8 cellular contexts compared by ENCODE assay signal in genomic region chr7:73433924-73434700, GRCh38. TPM values are rescaled to one million over a fixed set of nuclear protein-coding genes. Genes with fewer than 3 reads are reported as not detected.
DNase-seq lines count a peak whose midpoint lies in the region; ATAC-seq and TF ChIP-seq lines count a peak whose summit lies in the region.

No MANE protein-coding gene starts in this region.

- TF ChIP-seq CTCF in breast epithelium (IDR thresholded peaks at IDR 0.05) = no peak
- TF ChIP-seq CTCF in psoas muscle (IDR thresholded peaks at IDR 0.05) = no peak

- H3K4me1 ChIP-seq in breast epithelium = no peaks in the 10 kb centered on the region
- peaks cover 21% of the 10 kb centered on the region for H3K4me1 ChIP-seq in psoas muscle

- ATAC-seq in activated CD4-positive, CD25-positive, alpha-beta regulatory T cell treated with anti-CD3 and anti-CD28 coated beads, Interleukin-2, amount 50 U/mL, for 24 hours = peak; percentile 19 to 25
- ATAC-seq in HG03095 (IDR thresholded peaks at IDR 0.05; ENCODE audit: unreplicated experiment) = peak; percentile 15
- ATAC-seq in psoas muscle = peak in 1 of 4 donors; percentile 0
- ATAC-seq in HG02973 (IDR thresholded peaks at IDR 0.05; ENCODE audit: unreplicated experiment) = no peak

- H3K27me3 ChIP-seq in breast epithelium (peaks cover 0 to 9% of the 10 kb centered on the region in 2 donors), psoas muscle (ENCODE audit: insufficient read depth in 3 of 3, low read length in 2 of 3) (no peaks in the 10 kb centered on the region)

- TF ChIP-seq POLR2A in breast epithelium (IDR thresholded peaks at IDR 0.05) = no peak

- WGBS in psoas muscle, 3 donors = 38 to 54% (median 40%) methylated on average over 75 to 110 of the region's 110 CpGs

- H3K4me3 ChIP-seq in breast epithelium = peak overlapping the region; percentile 16 to 64 (median 47)
- H3K4me3 ChIP-seq in psoas muscle = peak overlapping the region; percentile 68

- intact Hi-C loops in breast epithelium (cut with DNase I; ENCODE audit: low total_unique reads) = no loop called here
- intact Hi-C loops in psoas muscle (cut with DNase I) = loop anchor here (5.0 kb wide), 2 partner anchors 37 to 42 kb away; no protein-coding TSS in a partner anchor

- no peak for DNase-seq in activated CD4-positive, CD25-positive, alpha-beta regulatory T cell treated with anti-CD3 and anti-CD28 coated beads, Interleukin-2, amount 50 U/mL, for 72 hours
- DNase-seq in breast epithelium (ENCODE audit: low spot score in 2 of 2) (no peak), psoas muscle (no peak), NCI-H128 (lab: John Stamatoyannopoulos, UW; ENCODE audit: unreplicated experiment) (no peak), SIG-M5 (lab: John Stamatoyannopoulos, UW) (no peak)

- H3K27ac ChIP-seq in breast epithelium = no peak overlapping the region
- peak overlapping the region; percentile 85 for H3K27ac ChIP-seq in psoas muscle

- no peaks in the 10 kb centered on the region for H3K36me3 ChIP-seq in breast epithelium
- peaks cover 0 to under 1% of the 10 kb centered on the region in 2 donors for H3K36me3 ChIP-seq in psoas muscle (ENCODE audit: insufficient read depth in 1 of 2, low read depth in 1 of 2)

- H3K9me3 ChIP-seq in breast epithelium = no peaks in the 10 kb centered on the region
- no peaks in the 10 kb centered on the region for H3K9me3 ChIP-seq in psoas muscle

RNA-seq across cellular contexts. Expression of gene FZD9, which starts 0.5 kb away (rescaled TPM):
- total RNA-seq in breast epithelium = 1 to 10 TPM in 1 of 3 donors, under 1 TPM in 2; 0.44 to 4.3 (median 0.98) TPM
- 10 to 100 TPM in 2 of 4 donors, 1 to 10 TPM in 2; 4.0 to 10.7 (median 7.5) TPM for total RNA-seq in psoas muscle
- 10 to 100 TPM in 2 of 3 donors, 1 to 10 TPM in 1; 10.0 to 20.9 (median 19.1) TPM for polyA plus RNA-seq in psoas muscle
